In the genomic region with DNA sequence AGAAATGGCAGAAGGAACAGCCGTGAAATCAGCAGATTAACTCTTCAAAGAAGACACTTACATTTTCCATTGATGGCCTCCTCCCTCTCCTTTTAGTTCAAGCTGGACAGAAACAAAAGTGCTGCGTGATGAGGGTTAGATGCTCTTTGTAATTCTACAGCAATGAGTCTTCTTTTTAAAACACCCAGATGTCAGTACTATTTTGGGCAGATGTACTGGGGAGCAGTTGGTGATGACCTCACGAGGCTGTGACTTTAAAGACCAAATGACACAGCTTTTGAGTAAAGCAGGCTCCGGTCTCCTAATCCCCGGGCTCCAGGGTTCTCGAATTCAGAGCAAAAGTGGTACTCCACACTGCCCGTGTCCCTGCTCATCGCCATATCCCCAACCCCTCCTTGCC, we compare ENCODE assay signal across 27 cellular contexts.
"Had no signal": no experiment of that assay in that cellular context is flagged by ENCODE, and none has a peak within 500 bp of the region (broad histone marks: within the 10 kb centered on the region; RNA-seq: fewer than 3 reads in every experiment).

No MANE protein-coding gene starts in this region.

- H3K27ac Mint-ChIP-seq: activated B cell treated with CpG ODN at 0.5 μM for 24 hours; activated CD4-positive, alpha-beta T cell treated with anti-CD3 and anti-CD28 coated beads, Interleukin-2, amount 10 ng/mL, durations not matched to agents 24 days and 14 days; activated CD8-positive, alpha-beta memory T cell treated with anti-CD3 and anti-CD28 coated beads, Interleukin-2, amount 10 ng/mL, durations not matched to agents 7 days and 5 days; activated naive CD8-positive, alpha-beta T cell treated with anti-CD3 and anti-CD28 coated beads, Interleukin-2, amount 50 U/mL, for 24 hours; activated T-cell treated with anti-CD3 and anti-CD28 coated beads, Interleukin-2, amount 50 U/mL, for 24 hours; brain; T-helper 1 cell treated with Interleukin-12 subunit alpha and Interleukin-12 subunit beta and Interleukin-4 antibody, amounts not matched to agents 30 μg/mL and 1 μg/mL, for 36 hours had no signal

- ATAC-seq: activated CD8-positive, alpha-beta memory T cell treated with anti-CD3 and anti-CD28 coated beads, Interleukin-2, amount 10 ng/mL, durations not matched to agents 7 days and 5 days; activated naive CD4-positive, alpha-beta T cell treated with anti-CD3 and anti-CD28 coated beads, Interleukin-2, amount 50 U/mL, for 72 hours; activated naive CD8-positive, alpha-beta T cell treated with anti-CD3 and anti-CD28 coated beads, Interleukin-2, amount 50 U/mL, for 24 hours; SK-N-SH treated with all-trans-retinoic acid at 6 μM for 48 hours had no signal

- H3K27ac ChIP-seq: SJSA1 had no signal

- H3K4me3 ChIP-seq: SJSA1 had no signal

- H3K36me3 Mint-ChIP-seq: activated CD8-positive, alpha-beta memory T cell treated with anti-CD3 and anti-CD28 coated beads, Interleukin-2, amount 10 ng/mL, durations not matched to agents 7 days and 5 days; activated naive CD4-positive, alpha-beta T cell treated with anti-CD3 and anti-CD28 coated beads, Interleukin-2, amount 50 U/mL, for 72 hours; brain had no signal

- DNase-seq: activated B cell treated with CpG ODN at 0.5 μM for 24 hours; activated CD4-positive, alpha-beta T cell treated with anti-CD3 and anti-CD28 coated beads for 1 hour; activated CD4-positive, alpha-beta T cell treated with anti-CD3 and anti-CD28 coated beads, Interleukin-2, amount 10 ng/mL, durations not matched to agents 24 days and 14 days; activated CD4-positive, alpha-beta T cell treated with anti-CD3 and anti-CD28 coated beads, Interleukin-2, amount 50 U/mL, for 48 hours; activated CD8-positive, alpha-beta memory T cell treated with anti-CD3 and anti-CD28 coated beads, Interleukin-2, amount 10 ng/mL, durations not matched to agents 7 days and 5 days; activated effector memory CD4-positive, alpha-beta T cell treated with anti-CD3 and anti-CD28 coated beads, Interleukin-2, amount 50 U/mL, for 16 hours; activated naive CD4-positive, alpha-beta T cell treated with Interleukin-2 at 50 U/mL for 16 hours; activated naive CD8-positive, alpha-beta T cell treated with anti-CD3 and anti-CD28 coated beads, Interleukin-2, amount 50 U/mL, for 24 hours; activated T-cell treated with anti-CD3 and anti-CD28 coated beads, Interleukin-2, amount 50 U/mL, for 24 hours; amygdala; KG1; NCI-H1048; NCI-H146; NCI-H187 treated with DMSO at 0.1 percent for 48 hours; NCI-H2081 treated with DMSO at 0.1 percent for 48 hours; NCI-H446; NCI-H526 treated with DMSO at 0.1 percent for 48 hours; NCI-H82; SHP77; SW 1271; T-helper 9 cell had no signal

- H3K9me3 ChIP-seq: SJSA1 had no signal

- H3K4me1 Mint-ChIP-seq: activated B cell treated with CpG ODN at 0.5 μM for 24 hours; activated CD8-positive, alpha-beta memory T cell treated with anti-CD3 and anti-CD28 coated beads, Interleukin-2, amount 10 ng/mL, durations not matched to agents 7 days and 5 days; activated naive CD8-positive, alpha-beta T cell treated with anti-CD3 and anti-CD28 coated beads, Interleukin-2, amount 50 U/mL, for 24 hours had no signal

- H3K36me3 ChIP-seq: SJSA1 had no signal

- H3K9me3 Mint-ChIP-seq: activated CD4-positive, alpha-beta T cell treated with anti-CD3 and anti-CD28 coated beads, Interleukin-2, amount 10 ng/mL, durations not matched to agents 24 days and 14 days; activated naive CD4-positive, alpha-beta T cell treated with anti-CD3 and anti-CD28 coated beads, Interleukin-2, amount 50 U/mL, for 72 hours; activated naive CD8-positive, alpha-beta T cell treated with anti-CD3 and anti-CD28 coated beads, Interleukin-2, amount 50 U/mL, for 24 hours; activated T-cell treated with anti-CD3 and anti-CD28 coated beads, Interleukin-2, amount 50 U/mL, for 24 hours; central memory CD8-positive, alpha-beta T cell; T-helper 1 cell treated with Interleukin-12 subunit alpha and Interleukin-12 subunit beta and Interleukin-4 antibody, amounts not matched to agents 30 μg/mL and 1 μg/mL, for 36 hours had no signal

- H3K27me3 Mint-ChIP-seq: activated B cell treated with CpG ODN at 0.5 μM for 24 hours; activated CD8-positive, alpha-beta memory T cell treated with anti-CD3 and anti-CD28 coated beads, Interleukin-2, amount 10 ng/mL, durations not matched to agents 7 days and 5 days; activated naive CD8-positive, alpha-beta T cell treated with anti-CD3 and anti-CD28 coated beads, Interleukin-2, amount 50 U/mL, for 24 hours; activated T-cell treated with anti-CD3 and anti-CD28 coated beads, Interleukin-2, amount 50 U/mL, for 24 hours; brain; central memory CD8-positive, alpha-beta T cell had no signal

- H3K4me1 ChIP-seq: SJSA1 had no signal

- H3K4me3 Mint-ChIP-seq: activated B cell treated with CpG ODN at 0.5 μM for 24 hours; activated CD4-positive, alpha-beta T cell treated with anti-CD3 and anti-CD28 coated beads, Interleukin-2, amount 10 ng/mL, durations not matched to agents 24 days and 14 days; activated CD8-positive, alpha-beta memory T cell treated with anti-CD3 and anti-CD28 coated beads, Interleukin-2, amount 10 ng/mL, durations not matched to agents 7 days and 5 days; activated naive CD8-positive, alpha-beta T cell treated with anti-CD3 and anti-CD28 coated beads, Interleukin-2, amount 50 U/mL, for 24 hours; activated T-cell treated with anti-CD3 and anti-CD28 coated beads, Interleukin-2, amount 50 U/mL, for 24 hours; brain; central memory CD8-positive, alpha-beta T cell; T-helper 1 cell treated with Interleukin-12 subunit alpha and Interleukin-12 subunit beta and Interleukin-4 antibody, amounts not matched to agents 30 μg/mL and 1 μg/mL, for 36 hours had no signal

- H3K27me3 ChIP-seq: SJSA1 had no signal
